Comparison of ENCODE assay signal across 1 cellular context in the genomic region with DNA sequence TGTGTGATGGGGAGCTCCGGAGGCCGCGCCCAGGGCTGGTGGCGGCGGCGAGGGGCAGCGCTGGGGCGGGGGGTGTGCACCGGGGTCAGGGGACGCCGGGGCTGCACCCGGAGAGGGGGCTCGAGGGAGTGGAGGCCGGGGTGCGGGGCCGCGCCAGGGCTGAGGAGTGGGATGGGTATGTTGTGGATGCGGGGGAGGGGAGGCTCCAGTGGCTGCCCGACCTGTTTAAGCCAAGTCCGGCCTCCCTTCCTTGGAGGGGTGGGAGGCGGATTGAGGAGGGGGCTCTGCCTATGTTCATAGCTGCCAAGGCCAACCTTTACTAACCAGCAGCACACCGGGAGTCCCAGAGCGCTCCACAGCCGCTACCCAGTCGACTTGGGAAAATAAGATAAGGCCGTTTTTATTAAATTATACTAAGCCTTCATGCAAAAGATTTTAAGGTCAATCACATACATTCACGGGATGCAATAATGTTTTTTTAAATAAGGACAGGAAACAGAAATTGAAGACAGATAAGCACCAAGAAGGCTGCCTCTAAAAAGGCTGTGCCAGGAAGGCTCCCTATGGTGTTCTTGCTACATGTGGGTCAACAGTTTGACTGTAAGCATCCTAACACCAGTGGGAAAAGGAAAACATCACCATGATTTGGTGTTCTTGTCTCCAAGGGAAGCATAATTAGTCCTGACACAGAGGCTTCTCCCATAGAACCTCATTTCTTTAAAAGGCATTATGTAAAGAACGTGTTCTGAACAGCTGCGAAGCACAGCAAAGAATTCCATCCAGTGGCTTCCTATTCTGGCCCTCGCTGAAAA.
TF ChIP-seq lines count a peak whose summit lies in the region.

No MANE protein-coding gene starts in this region.

TF ChIP-seq in HEK293, 187 proteins besides CTCF, POLR2A, EP300 and RAD21 (continued from another document):
- TF ChIP-seq, protein P1, sequence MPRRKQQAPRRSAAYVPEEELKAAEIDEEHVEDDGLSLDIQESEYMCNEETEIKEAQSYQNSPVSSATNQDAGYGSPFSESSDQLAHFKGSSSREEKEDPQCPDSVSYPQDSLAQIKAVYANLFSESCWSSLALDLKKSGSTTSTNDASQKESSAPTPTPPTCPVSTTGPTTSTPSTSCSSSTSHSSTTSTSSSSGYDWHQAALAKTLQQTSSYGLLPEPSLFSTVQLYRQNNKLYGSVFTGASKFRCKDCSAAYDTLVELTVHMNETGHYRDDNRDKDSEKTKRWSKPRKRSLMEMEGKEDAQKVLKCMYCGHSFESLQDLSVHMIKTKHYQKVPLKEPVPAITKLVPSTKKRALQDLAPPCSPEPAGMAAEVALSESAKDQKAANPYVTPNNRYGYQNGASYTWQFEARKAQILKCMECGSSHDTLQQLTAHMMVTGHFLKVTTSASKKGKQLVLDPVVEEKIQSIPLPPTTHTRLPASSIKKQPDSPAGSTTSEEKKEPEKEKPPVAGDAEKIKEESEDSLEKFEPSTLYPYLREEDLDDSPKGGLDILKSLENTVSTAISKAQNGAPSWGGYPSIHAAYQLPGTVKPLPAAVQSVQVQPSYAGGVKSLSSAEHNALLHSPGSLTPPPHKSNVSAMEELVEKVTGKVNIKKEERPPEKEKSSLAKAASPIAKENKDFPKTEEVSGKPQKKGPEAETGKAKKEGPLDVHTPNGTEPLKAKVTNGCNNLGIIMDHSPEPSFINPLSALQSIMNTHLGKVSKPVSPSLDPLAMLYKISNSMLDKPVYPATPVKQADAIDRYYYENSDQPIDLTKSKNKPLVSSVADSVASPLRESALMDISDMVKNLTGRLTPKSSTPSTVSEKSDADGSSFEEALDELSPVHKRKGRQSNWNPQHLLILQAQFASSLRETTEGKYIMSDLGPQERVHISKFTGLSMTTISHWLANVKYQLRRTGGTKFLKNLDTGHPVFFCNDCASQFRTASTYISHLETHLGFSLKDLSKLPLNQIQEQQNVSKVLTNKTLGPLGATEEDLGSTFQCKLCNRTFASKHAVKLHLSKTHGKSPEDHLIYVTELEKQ (tag by site-specific recombination; IDR thresholded peaks at IDR 0.05; ENCODE audit: borderline replicate concordance): no peak
- TF ChIP-seq ZNF629 (tag by site-specific recombination; IDR thresholded peaks at IDR 0.05) (no peak), MYNN (tag by site-specific recombination; IDR thresholded peaks at IDR 0.05; ENCODE audit: borderline replicate concordance) (no peak), ZNF302 (tag by site-specific recombination; IDR thresholded peaks at IDR 0.05; ENCODE audit: low read depth) (no peak), ZNF610 (tag by site-specific recombination; IDR thresholded peaks at IDR 0.05; ENCODE audit: borderline replicate concordance) (no peak), ZFP69B (tag by site-specific recombination; IDR thresholded peaks at IDR 0.05) (no peak), EGR2 (tag by site-specific recombination; IDR thresholded peaks at IDR 0.05; ENCODE audit: low read depth) (peak; percentile 58; the same call in 1 of the 2 replicates), WT1 (tag by site-specific recombination; IDR thresholded peaks at IDR 0.05) (peak; percentile 36; the same call in 1 of the 2 replicates), ZNF37A (tag by site-specific recombination; IDR thresholded peaks at IDR 0.05) (no peak), SP2 (tag by site-specific recombination; IDR thresholded peaks at IDR 0.05) (peak; percentile 44; the same call in 1 of the 2 replicates), SP7 (tag by site-specific recombination; IDR thresholded peaks at IDR 0.05) (0 out of 2 replicates have a peak, but pooled peaks have one; percentile 13), ZNF354C (tag by site-specific recombination; IDR thresholded peaks at IDR 0.05; ENCODE audit: borderline replicate concordance, low read depth) (no peak), ZNF350 (tag by site-specific recombination; IDR thresholded peaks at IDR 0.05) (peak; percentile 99), ZNF544 (tag by site-specific recombination; IDR thresholded peaks at IDR 0.05) (no peak), ZNF501 (tag by site-specific recombination; IDR thresholded peaks at IDR 0.05) (no peak)
- TF ChIP-seq, protein P2, sequence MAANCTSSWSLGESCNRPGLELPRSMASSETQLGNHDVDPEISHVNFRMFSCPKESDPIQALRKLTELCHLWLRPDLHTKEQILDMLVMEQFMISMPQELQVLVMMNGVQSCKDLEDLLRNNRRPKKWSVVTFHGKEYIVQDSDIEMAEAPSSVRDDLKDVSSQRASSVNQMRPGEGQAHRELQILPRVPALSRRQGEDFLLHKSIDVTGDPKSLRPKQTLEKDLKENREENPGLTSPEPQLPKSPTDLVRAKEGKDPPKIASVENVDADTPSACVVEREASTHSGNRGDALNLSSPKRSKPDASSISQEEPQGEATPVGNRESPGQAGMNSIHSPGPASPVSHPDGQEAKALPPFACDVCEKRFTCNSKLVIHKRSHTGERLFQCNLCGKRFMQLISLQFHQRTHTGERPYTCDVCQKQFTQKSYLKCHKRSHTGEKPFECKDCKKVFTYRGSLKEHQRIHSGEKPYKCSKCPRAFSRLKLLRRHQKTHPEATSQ (tag by site-specific recombination; IDR thresholded peaks at IDR 0.05): no peak; the same call in 1 of the 2 replicates
